9 cellular contexts compared by ENCODE assay signal in genomic region chr9:127417130-127418036, GRCh38. TPM values are rescaled to one million over a fixed set of nuclear protein-coding genes. Genes with fewer than 3 reads are reported as not detected.
DNase-seq lines count a peak whose midpoint lies in the region; ATAC-seq, FAIRE-seq and TF ChIP-seq lines count a peak whose summit lies in the region.
"Had no signal": no experiment of that assay in that cellular context is flagged by ENCODE, and none has a peak within 500 bp of the region (broad histone marks: within the 10 kb centered on the region; RNA-seq: fewer than 3 reads in every experiment).

No MANE protein-coding gene starts in this region.

- H3K27ac ChIP-seq in foreskin keratinocyte, result no peak overlapping the region

- TF ChIP-seq CTCF in foreskin keratinocyte (conservative IDR thresholded peaks at IDR 0.05), result no peak

- peaks cover 8% of the 10 kb centered on the region for H3K4me1 ChIP-seq in foreskin keratinocyte

- peaks cover 9% of the 10 kb centered on the region for H3K27me3 ChIP-seq in foreskin keratinocyte

- peak; percentile 52 for DNase-seq in AG08395 (ENCODE audit: low spot score)
- no peak for DNase-seq in H54 (ENCODE audit: insufficient read length, low spot score)
- DNase-seq in T1000 (lab: John Stamatoyannopoulos, UW), result peak; percentile 86
- peak; percentile 78 to 89 for DNase-seq in foreskin keratinocyte
- DNase-seq in Right ventricle myocardium inferior (ENCODE audit: missing footprints), result no peak
- DNase-seq: T-helper 9 cell had no signal

- peak; percentile 80 for ATAC-seq in foreskin keratinocyte
- no peak for ATAC-seq in HG02678 (IDR thresholded peaks at IDR 0.05; ENCODE audit: unreplicated experiment)
- ATAC-seq in Right ventricle myocardium inferior, result no peak
- no peak for ATAC-seq in HG02642 (IDR thresholded peaks at IDR 0.05; ENCODE audit: poor library complexity, unreplicated experiment)
- no peak for ATAC-seq in GM21381 (IDR thresholded peaks at IDR 0.05; ENCODE audit: unreplicated experiment)

- intact Hi-C loops in Right ventricle myocardium inferior (cut with DNase I), result no loop called here

- FAIRE-seq in H54 (lab: Jason Lieb, UNC), result peak; percentile 62

- TF ChIP-seq POLR2A in H54 (IDR thresholded peaks at IDR 0.05; ENCODE audit: low read depth, low read length), result no peak

RNA-seq across cellular contexts. Expression of gene ZNF79, which starts 6.8 kb away (rescaled TPM):
- total RNA-seq in foreskin keratinocyte (8.5 and 9.8 TPM in 2 replicates), Right ventricle myocardium inferior (6.1 TPM)
- 3.0 and 4.7 TPM in 2 replicates for polyA plus RNA-seq in foreskin keratinocyte

RNA-seq across cellular contexts. Expression of gene SLC2A8, which starts 20.4 kb away (rescaled TPM):
- total RNA-seq in foreskin keratinocyte (13.2 and 14.3 TPM in 2 replicates), Right ventricle myocardium inferior (15.0 TPM)
- polyA plus RNA-seq in foreskin keratinocyte, result 14.4 and 18.1 TPM in 2 replicates

RNA-seq across cellular contexts. Expression of gene RPL12, which starts 33.8 kb away (rescaled TPM):
- 2,227 and 2,321 TPM in 2 replicates for total RNA-seq in foreskin keratinocyte
- polyA plus RNA-seq in foreskin keratinocyte, result 3,069 and 3,317 TPM in 2 replicates
- 775 TPM for total RNA-seq in Right ventricle myocardium inferior

RNA-seq across cellular contexts. Expression of gene LRSAM1, which starts 33.9 kb away (rescaled TPM):
- total RNA-seq in foreskin keratinocyte (9.8 and 11.0 TPM in 2 replicates), Right ventricle myocardium inferior (52.0 TPM)
- polyA plus RNA-seq in foreskin keratinocyte, result 10.5 and 11.1 TPM in 2 replicates

Comparison
In these comparisons a context has a peak if more than half of its experiments do, and no peak if none do; other contexts are left out.
1. DNase-seq: peak in AG08395 (single experiment), T1000 (single experiment) and foreskin keratinocyte (2 of 2); none in H54 (single experiment) and Right ventricle myocardium inferior (single experiment).